ENCODE assay signal across 8 cellular contexts in genomic region chr14:88323520-88324199, GRCh38. TPM values are rescaled to one million over a fixed set of nuclear protein-coding genes. Genes with fewer than 3 reads are reported as not detected.
DNase-seq lines count a peak whose midpoint lies in the region; ATAC-seq, FAIRE-seq and TF ChIP-seq lines count a peak whose summit lies in the region.

No MANE protein-coding gene starts in this region.

- WGBS in HepG2 (ENCODE audit: low lambda C conversion rate), result 7% methylated on average over 27 of the region's 70 CpGs
- WGBS in right lobe of liver (ENCODE audit: insufficient coverage, low coverage, low lambda C conversion rate, missing lambda C conversion rate), result 2% methylated on average over 18 of the region's 70 CpGs

- CTCF ChIA-PET in HepG2 (lab: Yijun Ruan, JAX; ENCODE audit: low intra/inter-chr PET ratio, low total read pairs), result no interaction called here

- H3K4me2 ChIP-seq in HepG2 (ENCODE audit: low read depth, low read length), result peak overlapping the region; percentile 61

- no peak for TF ChIP-seq RAD21 in HepG2 (CRISPR knock-in tag; IDR thresholded peaks at IDR 0.05)

- in situ Hi-C loops in HepG2 (cut with HindIII; ENCODE audit: extremely low pct_ligation_motif_present, low pct_unique_long_range_greater_than_20kb), result no loop called here

- intact Hi-C loops in HepG2 (cut with micrococcal nuclease; ENCODE audit: unreplicated experiment), result no loop called here
- intact Hi-C loops in right lobe of liver (cut with DNase I), result no loop called here

- no peaks in the 10 kb centered on the region for H3K36me3 ChIP-seq in HepG2 (replicated peaks in 1 of 2; ENCODE audit: control insufficient read depth in 1 of 2, insufficient read depth in 2 of 2, low read length in 2 of 2)
- H3K36me3 ChIP-seq in right lobe of liver, result no peaks in the 10 kb centered on the region
- no peaks in the 10 kb centered on the region for H3K36me3 ChIP-seq in H7 (replicated peaks; ENCODE audit: control insufficient read depth, insufficient read depth, low read length)
- H3K36me3 ChIP-seq in MG63, result no peaks in the 10 kb centered on the region

- H3K4me1 ChIP-seq in HepG2 (ENCODE audit: insufficient read depth, low read length) (0 out of 2 replicates have a peak, but pooled peaks cover 8% of the 10 kb centered on the region), right lobe of liver (peaks cover 0 to 11% (median 0%) of the 10 kb centered on the region in 4 donors)

- no peak overlapping the region for H3K27ac Mint-ChIP-seq in type B pancreatic cell

- TF ChIP-seq CTCF in HepG2 (CRISPR knock-in tag; IDR thresholded peaks at IDR 0.05) (no peak), right lobe of liver (IDR thresholded peaks at IDR 0.05) (no peak), type B pancreatic cell (conservative IDR thresholded peaks at IDR 0.05) (no peak)

- ATAC-seq in HepG2 (peak; percentile 55), right lobe of liver (no peak)

- BruUV-seq in HepG2 (replicated peaks; lab: Mats Ljungman, UMichigan), result no TSS peak

- H3K4me3 ChIP-seq in HepG2 (replicated peaks in 1 of 3; ENCODE audit: insufficient read depth in 1 of 3, low read depth in 2 of 3, low read length in 3 of 3) (peak overlapping the region; percentile 24 to 50 (median 26); a peak in 3 of 6 replicates), right lobe of liver (peak overlapping the region in 1 of 3 donors; percentile 40), H7 (ENCODE audit: insufficient read depth, low read depth, low read length) (peak overlapping the region; percentile 60), MG63 (no peak overlapping the region)

- H3K36me3 Mint-ChIP-seq in type B pancreatic cell, result no peaks in the 10 kb centered on the region

- peak overlapping the region; percentile 87 for H3K4me3 Mint-ChIP-seq in type B pancreatic cell

- H3K27ac ChIP-seq in HepG2 (ENCODE audit: extremely low read length, insufficient read depth, low read length), result no peak overlapping the region
- no peak overlapping the region for H3K27ac ChIP-seq in right lobe of liver

- TF ChIP-seq EP300 in HepG2 (IDR thresholded peaks at IDR 0.05; ENCODE audit: low read depth in 2 of 2, low read length in 2 of 2) (no peak), HepG2 (CRISPR knock-in tag; IDR thresholded peaks at IDR 0.05; ENCODE audit: borderline replicate concordance) (no peak)

- H3K9ac ChIP-seq in HepG2 (ENCODE audit: insufficient read depth, low read depth, low read length), result no peak overlapping the region

- no peaks in the 10 kb centered on the region for H3K9me3 ChIP-seq in HepG2 (ENCODE audit: low read length)
- no peaks in the 10 kb centered on the region for H3K9me3 ChIP-seq in right lobe of liver
- H3K9me3 ChIP-seq in MG63, result no peaks in the 10 kb centered on the region

- TF ChIP-seq POLR2A in HepG2 (IDR thresholded peaks at IDR 0.05; ENCODE audit: insufficient read depth in 1 of 2, low read depth in 2 of 2, low read length in 2 of 2) (no peak), right lobe of liver (IDR thresholded peaks at IDR 0.05) (no peak)

- H3K79me2 ChIP-seq in HepG2 (ENCODE audit: insufficient read depth, low read length), result no peaks in the 10 kb centered on the region

- no peak overlapping the region for H2AFZ ChIP-seq in HepG2 (ENCODE audit: low read length)

- DNase-seq in HepG2 (ENCODE audit: low spot score), result no peak
- DNase-seq in right lobe of liver, result no peak
- DNase-seq in H7, result peak; percentile 87
- peak; percentile 38 for DNase-seq in MG63
- DNase-seq in activated T-cell treated with anti-CD3 and anti-CD28 coated beads, Interleukin-2, amount 50 U/mL, for 48 hours, result peak; percentile 24 to 36
- DNase-seq in iris pigment epithelial cell (ENCODE audit: low read depth), result peak; percentile 29
- peak; percentile 72 for DNase-seq in type B pancreatic cell (ENCODE audit: extremely low spot score, unreplicated experiment)
- DNase-seq in H4 (ENCODE audit: low spot score), result no peak

- FAIRE-seq in HepG2 (lab: Jason Lieb, UNC), result no peak

- H3K27me3 Mint-ChIP-seq in type B pancreatic cell, result peaks cover 50% of the 10 kb centered on the region

- POLR2A ChIA-PET in HepG2 (lab: Yijun Ruan, JAX), result no interaction called here

- H3K27me3 ChIP-seq in HepG2 (ENCODE audit: control insufficient read depth in 1 of 2, insufficient read depth in 2 of 2, low read length in 2 of 2) (peaks cover 5 to 68% of the 10 kb centered on the region in 2 experiments; a peak in 4 of 5 replicates), right lobe of liver (peaks cover 0 to 12% of the 10 kb centered on the region in 2 donors), H7 (ENCODE audit: control insufficient read depth, insufficient read depth, low read length) (peaks cover 81% of the 10 kb centered on the region), MG63 (peaks cover 27% of the 10 kb centered on the region)

- no peaks in the 10 kb centered on the region for H3K9me3 Mint-ChIP-seq in type B pancreatic cell

- H4K20me1 ChIP-seq in HepG2 (ENCODE audit: insufficient read depth, low read length), result no peaks in the 10 kb centered on the region

- peaks cover 4% of the 10 kb centered on the region for H3K4me1 Mint-ChIP-seq in type B pancreatic cell (ENCODE audit: unreplicated experiment)

TF ChIP-seq in HepG2, 621 proteins besides CTCF, POLR2A, EP300 and RAD21:
- TF ChIP-seq EZH2 (conservative IDR thresholded peaks at IDR 0.05; ENCODE audit: low read depth, low read length), result 0 out of 2 replicates have a peak, but pooled peaks have one; percentile 20
- TF ChIP-seq KLF11 (CRISPR knock-in tag; IDR thresholded peaks at IDR 0.05), result no peak

RNA-seq across cellular contexts. Expression of gene KCNK10, which starts 0.6 kb away (rescaled TPM):
- total RNA-seq in HepG2 (2016; rRNA removed; fragmentation: Illumina TruSeq; extraction: Trizol) (not detected in 2 replicates), right lobe of liver (not detected), type B pancreatic cell (ENCODE audit: low replicate concordance) (0.12 and 1.4 TPM in 2 replicates)
- total RNA-seq in HepG2 (2016; cell fraction: cytosol; rRNA removed; fragmentation: Illumina TruSeq; extraction: Trizol; ENCODE audit: low read depth), result not detected in 2 replicates
- not detected in 2 replicates for total RNA-seq in HepG2 (2016; cell fraction: insoluble cytoplasmic fraction; rRNA removed; fragmentation: Illumina TruSeq; extraction: Trizol)
- not detected in 2 replicates for total RNA-seq in HepG2 (2016; cell fraction: membrane; rRNA removed; fragmentation: Illumina TruSeq; extraction: Trizol)
- not detected in 2 replicates for total RNA-seq in HepG2 (2016; cell fraction: nucleus; rRNA removed; fragmentation: Illumina TruSeq; extraction: Trizol)
- polyA plus RNA-seq in HepG2 (2011; rRNA removed), result not detected in 2 replicates
- polyA plus RNA-seq in HepG2 (2011; cell fraction: cytosol; rRNA removed), result not detected in 2 replicates
- not detected in 2 replicates for polyA plus RNA-seq in HepG2 (2011; cell fraction: nucleus; rRNA removed)
- polyA plus RNA-seq in HepG2 (2012), result not detected in 2 replicates
- polyA plus RNA-seq in HepG2 (2016; cell fraction: cytosol; fragmentation: Illumina TruSeq; extraction: Trizol; ENCODE audit: low read depth), result not detected in 2 replicates
- not detected in 2 replicates for polyA plus RNA-seq in HepG2 (2016; cell fraction: insoluble cytoplasmic fraction; fragmentation: Illumina TruSeq; extraction: Trizol; ENCODE audit: low read depth)
- not detected in 2 replicates for polyA plus RNA-seq in HepG2 (2016; cell fraction: membrane; fragmentation: Illumina TruSeq; extraction: Trizol; ENCODE audit: low read depth)
- polyA plus RNA-seq in HepG2 (2016; cell fraction: nucleus; fragmentation: Illumina TruSeq; extraction: Trizol; ENCODE audit: insufficient read depth, low read depth), result not detected in 2 replicates
- polyA minus RNA-seq in HepG2 (2011; rRNA and poly(A)+ RNA removed; ENCODE audit: low replicate concordance), result not detected in 2 replicates
- polyA minus RNA-seq in HepG2 (2011; cell fraction: cytosol; rRNA and poly(A)+ RNA removed), result not detected in 2 replicates
- not detected in 2 replicates for polyA minus RNA-seq in HepG2 (2011; cell fraction: nucleus; rRNA and poly(A)+ RNA removed)
- total RNA-seq in H7 (2014; rRNA removed; shearing (Covaris generic)), result 0.03 TPM in 1 of 2 replicates, not detected in the other
- not detected in 2 replicates for total RNA-seq in MG63 (2014; rRNA removed; shearing (Covaris generic); ENCODE audit: low replicate concordance)
- total RNA-seq in H4 (2014; rRNA removed; shearing (Covaris generic)), result 0.02 TPM in 1 of 2 replicates, not detected in the other

Comparison
In these comparisons a context has a peak if more than half of its experiments do, and no peak if none do; other contexts are left out.
1. DNase-seq: peak in H7 (single experiment), MG63 (single experiment), activated T-cell treated with anti-CD3 and anti-CD28 coated beads, Interleukin-2, amount 50 U/mL, for 48 hours (2 of 2), iris pigment epithelial cell (single experiment) and type B pancreatic cell (single experiment); none in HepG2 (single experiment), right lobe of liver (0 of 3) and H4 (single experiment).